Comparison of ENCODE assay signal across 28 cellular contexts in the genomic region with DNA sequence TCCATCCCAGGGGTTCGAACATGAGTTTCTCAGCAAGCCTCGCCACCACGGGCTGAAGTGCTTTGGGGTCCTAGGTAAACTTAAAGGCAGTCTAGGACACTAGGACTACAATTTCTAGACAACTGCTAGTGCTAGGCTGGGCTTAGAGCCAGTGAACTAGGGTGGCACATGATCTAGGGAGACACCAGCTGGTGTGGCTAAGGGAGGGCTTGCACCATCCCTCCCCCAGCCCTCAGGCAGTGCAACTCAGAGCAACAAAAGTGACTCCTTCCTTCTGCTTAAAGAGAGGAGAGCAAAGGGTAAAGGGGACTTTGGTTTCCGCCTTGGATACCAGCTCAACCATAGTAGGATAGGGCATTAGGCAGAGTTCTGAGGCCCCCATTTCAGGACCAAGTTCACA.
"Had no signal": no experiment of that assay in that cellular context is flagged by ENCODE, and none has a peak within 500 bp of the region (broad histone marks: within the 10 kb centered on the region; RNA-seq: fewer than 3 reads in every experiment).

No MANE protein-coding gene starts in this region.

- H3K27ac ChIP-seq: left lung, lower lobe of right lung, neural progenitor cell, neutrophil, parathyroid adenoma, right atrium auricular region, stomach, testis, tibial artery, upper lobe of right lung had no signal

- H3K27me3 ChIP-seq: left lung, neural progenitor cell, neutrophil, right atrium auricular region, stomach, testis, tibial artery, upper lobe of right lung had no signal

- H3K36me3 ChIP-seq: left lung, lower lobe of right lung, neural progenitor cell, neutrophil, right atrium auricular region, stomach, tibial artery, upper lobe of right lung had no signal

- H2AFZ ChIP-seq: neural progenitor cell, parathyroid adenoma had no signal

- H3K4me1 ChIP-seq: left lung, lower lobe of right lung, neural progenitor cell, parathyroid adenoma, right atrium auricular region, stomach, testis, tibial artery, upper lobe of right lung had no signal

- H3K9me3 ChIP-seq: left lung, lower lobe of right lung, neutrophil, right atrium auricular region, stomach, testis, tibial artery, upper lobe of right lung had no signal

- H3K4me2 ChIP-seq: neural progenitor cell had no signal

- H3K79me2 ChIP-seq: parathyroid adenoma had no signal

- DNase-seq: immature natural killer cell; kidney; left colon; left lung; lower lobe of right lung; mammary epithelial cell; mesenchymal stem cell; naive B cell; natural killer cell; nephron progenitor cell; occipital lobe; stimulated activated CD4-positive, alpha-beta T cell treated with anti-CD3 and anti-CD28 coated beads, Interleukin-12 subunit alpha, Interleukin-12 subunit beta, amount 100 ng/mL, for 4 hours; stimulated activated CD4-positive, alpha-beta T cell treated with anti-CD3 and anti-CD28 coated beads, Interleukin-15, amount 100 ng/mL, for 24 hours; stimulated activated CD4-positive, alpha-beta T cell treated with anti-CD3 and anti-CD28 coated beads, Interleukin-2, amount 100 ng/mL, for 24 hours; stimulated activated CD4-positive, alpha-beta T cell treated with anti-CD3 and anti-CD28 coated beads, Interleukin-4, amount 100 ng/mL, for 1 hour; stimulated activated naive B cell treated with anti-CD40 and anti-IgM and Interleukin-4, amounts not matched to agents 10 μg/mL and 1 μg/mL and 100 μg/mL, for 72 hours; stimulated activated naive CD8-positive, alpha-beta T cell treated with anti-CD3 and anti-CD28 coated beads, Interleukin-15, Interleukin-2, amounts not matched to agents 100 U/mL and 50 U/mL, for 24 hours; stomach; testis; tibial artery; trophoblast cell; upper lobe of right lung had no signal

- ATAC-seq: left colon; left lung; lower lobe of right lung; natural killer cell; sciatic nerve; stimulated activated naive B cell treated with anti-CD40 and anti-IgM and Interleukin-4, amounts not matched to agents 10 μg/mL and 1 μg/mL and 100 μg/mL, for 72 hours; stimulated activated naive CD8-positive, alpha-beta T cell treated with anti-CD3 and anti-CD28 coated beads, Interleukin-15, Interleukin-2, amounts not matched to agents 100 U/mL and 50 U/mL, for 24 hours; upper lobe of right lung had no signal

- H3K4me3 ChIP-seq: left lung, lower lobe of right lung, neural progenitor cell, right atrium auricular region, skin epidermis, stomach, testis, tibial artery, upper lobe of right lung had no signal

- H3K9ac ChIP-seq: neural progenitor cell, parathyroid adenoma had no signal
